Comparison of ENCODE assay signal across 32 cellular contexts in the genomic region with DNA sequence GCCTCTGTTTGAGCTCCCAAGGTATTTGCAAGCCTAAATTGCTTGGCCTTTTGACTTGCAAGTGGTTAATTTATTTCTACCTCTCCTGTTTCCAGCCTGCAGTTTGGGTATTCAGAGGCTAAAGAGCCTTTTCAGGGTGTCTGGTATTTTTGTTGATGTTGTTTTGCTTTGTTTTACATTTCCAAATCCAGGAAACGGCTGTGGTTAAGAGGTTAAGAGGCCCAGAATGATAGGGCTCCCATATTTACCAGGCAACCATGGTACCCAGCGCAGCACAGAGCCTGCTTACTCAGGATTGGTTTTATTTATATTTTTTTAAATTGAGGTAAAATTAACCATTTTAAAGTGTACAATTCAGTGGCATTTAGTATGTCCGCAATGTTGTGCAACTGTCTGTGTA.
DNase-seq lines count a peak whose midpoint lies in the region; ATAC-seq lines count a peak whose summit lies in the region.
"Had no signal": no experiment of that assay in that cellular context is flagged by ENCODE, and none has a peak within 500 bp of the region (broad histone marks: within the 10 kb centered on the region; RNA-seq: fewer than 3 reads in every experiment).

No MANE protein-coding gene starts in this region.

- H3K27me3 ChIP-seq in CD4-positive, alpha-beta memory T cell (ENCODE audit: insufficient read depth, low read length), result no peaks in the 10 kb centered on the region
- no peaks in the 10 kb centered on the region for H3K27me3 ChIP-seq in HUES64 (ENCODE audit: insufficient read depth, low read length)
- H3K27me3 ChIP-seq: colonic mucosa, esophagus muscularis mucosa, foreskin keratinocyte, heart left ventricle, pancreas, SJSA1, spleen had no signal

- POLR2A ChIA-PET in CD4-positive, alpha-beta memory T cell (lab: Charles Lee; ENCODE audit: partially characterized antibody), result no interaction called here

- H3K4me1 Mint-ChIP-seq in CD4-positive, alpha-beta memory T cell, result peaks cover 13 to 21% (median 15%) of the 10 kb centered on the region in 4 donors

- H3K27me3 Mint-ChIP-seq in CD4-positive, alpha-beta memory T cell, result no peaks in the 10 kb centered on the region
- H3K27me3 Mint-ChIP-seq: activated CD4-positive, alpha-beta memory T cell treated with anti-CD3 and anti-CD28 coated beads for 36 hours had no signal

- H3K4me3 Mint-ChIP-seq in CD4-positive, alpha-beta memory T cell, result peak overlapping the region in 2 of 8 donors; percentile 25 to 49
- H3K4me3 Mint-ChIP-seq: activated CD4-positive, alpha-beta memory T cell treated with anti-CD3 and anti-CD28 coated beads for 36 hours; activated naive CD8-positive, alpha-beta T cell; nephron progenitor cell had no signal

- H3K4me3 ChIP-seq in CD4-positive, alpha-beta memory T cell (ENCODE audit: low read length in 2 of 2), result no peak overlapping the region
- H3K4me3 ChIP-seq in HUES64 (ENCODE audit: low read length), result no peak overlapping the region
- H3K4me3 ChIP-seq: colonic mucosa, esophagus muscularis mucosa, heart left ventricle, pancreas, SJSA1, spleen had no signal

- H3K9me3 ChIP-seq in CD4-positive, alpha-beta memory T cell (ENCODE audit: control insufficient read depth in 1 of 2, low read length in 2 of 2), result no peaks in the 10 kb centered on the region
- no peaks in the 10 kb centered on the region for H3K9me3 ChIP-seq in HUES64 (ENCODE audit: insufficient read depth, low read depth, low read length)
- H3K9me3 ChIP-seq: colonic mucosa, esophagus muscularis mucosa, heart left ventricle, pancreas, SJSA1, spleen had no signal

- peak overlapping the region in 6 of 7 donors; percentile 49 to 94 (median 64) for H3K27ac Mint-ChIP-seq in CD4-positive, alpha-beta memory T cell
- H3K27ac Mint-ChIP-seq: activated CD4-positive, alpha-beta memory T cell treated with anti-CD3 and anti-CD28 coated beads for 36 hours; activated naive CD8-positive, alpha-beta T cell had no signal

- ATAC-seq in GM19452 (IDR thresholded peaks at IDR 0.05; ENCODE audit: unreplicated experiment), result no peak
- ATAC-seq: activated CD4-positive, CD25-positive, alpha-beta regulatory T cell treated with anti-CD3 and anti-CD28 coated beads, Interleukin-2, amount 50 U/mL, for 24 hours; foreskin keratinocyte; HCT116 had no signal

- intact Hi-C loops in CD4-positive, alpha-beta memory T cell (cut with micrococcal nuclease), result no loop called here

- no peaks in the 10 kb centered on the region for H3K36me3 ChIP-seq in CD4-positive, alpha-beta memory T cell (ENCODE audit: insufficient read depth, low read length)
- no peaks in the 10 kb centered on the region for H3K36me3 ChIP-seq in HUES64 (ENCODE audit: insufficient read depth, low read length)
- H3K36me3 ChIP-seq: colonic mucosa, esophagus muscularis mucosa, heart left ventricle, pancreas, SJSA1, spleen had no signal

- 41% methylated on average over 3 of the region's 3 CpGs for WGBS in HUES64

- CTCF ChIA-PET in CD4-positive, alpha-beta memory T cell (lab: Charles Lee; ENCODE audit: partially characterized antibody), result no interaction called here

- H3K4me1 ChIP-seq in CD4-positive, alpha-beta memory T cell (ENCODE audit: insufficient read depth, low read length), result peaks cover 12% of the 10 kb centered on the region
- peaks cover 33% of the 10 kb centered on the region for H3K4me1 ChIP-seq in HUES64 (ENCODE audit: insufficient read depth, low read length)
- H3K4me1 ChIP-seq: colonic mucosa, foreskin keratinocyte, pancreas, SJSA1, spleen had no signal

- H3K9me3 Mint-ChIP-seq in CD4-positive, alpha-beta memory T cell, result peaks cover 0 to 4% (median 0%) of the 10 kb centered on the region in 8 donors
- H3K9me3 Mint-ChIP-seq: activated CD4-positive, alpha-beta memory T cell treated with anti-CD3 and anti-CD28 coated beads for 36 hours; nephron progenitor cell had no signal

- peak in 4 of 5 donors; percentile 30 to 56 (median 44) for DNase-seq in CD4-positive, alpha-beta memory T cell
- peak; percentile 35 for DNase-seq in central memory CD4-positive, alpha-beta T cell
- peak; percentile 28 for DNase-seq in iPS-NIHi7 (ENCODE audit: extremely low spot score)
- no peak for DNase-seq in NCI-H69 (lab: John Stamatoyannopoulos, UW)
- DNase-seq in activated CD8-positive, alpha-beta memory T cell treated with anti-CD3 and anti-CD28 coated beads, Interleukin-2, amount 50 U/mL, for 4 hours, result no peak
- DNase-seq in activated effector memory CD4-positive, alpha-beta T cell treated with anti-CD3 and anti-CD28 coated beads, Interleukin-2, amount 50 U/mL, for 16 hours, result no peak
- DNase-seq: activated CD4-positive, alpha-beta memory T cell treated with anti-CD3 and anti-CD28 coated beads for 36 hours; activated CD8-positive, alpha-beta memory T cell treated with anti-CD3 and anti-CD28 coated beads, Interleukin-2, amount 50 U/mL, for 48 hours; anterior cingulate cortex; colonic mucosa; COR-L47; DMS79; foreskin keratinocyte; heart left ventricle; islet precursor cell; Kasumi-1; NCI-H1092 treated with DMSO at 0.1 percent for 48 hours; NCI-H2029; NCI-H748 treated with DMSO at 0.1 percent for 48 hours; nephron progenitor cell; pancreas; spleen; T-helper 1 cell; trophoblast cell had no signal

- no peak overlapping the region for H3K27ac ChIP-seq in CD4-positive, alpha-beta memory T cell (ENCODE audit: low read depth, low read length)
- peak overlapping the region; percentile 86 for H3K27ac ChIP-seq in HUES64 (ENCODE audit: low read depth, low read length)
- H3K27ac ChIP-seq: colonic mucosa, esophagus muscularis mucosa, foreskin keratinocyte, HL-60, pancreas, SJSA1, spleen had no signal

- H3K9ac ChIP-seq in HUES64 (ENCODE audit: low read depth, low read length), result peak overlapping the region; percentile 42

- H3K36me3 Mint-ChIP-seq in CD4-positive, alpha-beta memory T cell, result no peaks in the 10 kb centered on the region
- H3K36me3 Mint-ChIP-seq: activated CD4-positive, alpha-beta memory T cell treated with anti-CD3 and anti-CD28 coated beads for 36 hours; activated naive CD8-positive, alpha-beta T cell had no signal

Comparison
In these comparisons a context has a peak if more than half of its experiments do, and no peak if none do; other contexts are left out.
1. DNase-seq: peak in CD4-positive, alpha-beta memory T cell (4 of 5), central memory CD4-positive, alpha-beta T cell (single experiment) and iPS-NIHi7 (single experiment); none in NCI-H69 (single experiment), activated CD8-positive, alpha-beta memory T cell treated with anti-CD3 and anti-CD28 coated beads, Interleukin-2, amount 50 U/mL, for 4 hours (single experiment) and activated effector memory CD4-positive, alpha-beta T cell treated with anti-CD3 and anti-CD28 coated beads, Interleukin-2, amount 50 U/mL, for 16 hours (single experiment).